In genomic region chr1:218778257-218778656, GRCh38 we compare ENCODE assay signal across 23 cellular contexts.
"Had no signal": no experiment of that assay in that cellular context is flagged by ENCODE, and none has a peak within 500 bp of the region (broad histone marks: within the 10 kb centered on the region; RNA-seq: fewer than 3 reads in every experiment).

No MANE protein-coding gene starts in this region.

- H3K9me3 ChIP-seq: heart left ventricle, pancreas, suprapubic skin, thyroid gland had no signal

- H3K4me3 ChIP-seq: coronary artery, heart left ventricle, neural progenitor cell, pancreas, smooth muscle cell, suprapubic skin, thyroid gland had no signal

- DNase-seq: effector CD4-positive, alpha-beta T cell; endodermal cell; heart left ventricle; hippocampal formation; kidney glomerular epithelial cell; mammary epithelial cell; naive thymus-derived CD8-positive, alpha-beta T cell; occipital lobe; pancreas; right cardiac atrium; stimulated activated CD4-positive, alpha-beta T cell treated with anti-CD3 and anti-CD28 coated beads, Interleukin-2, amount 100 ng/mL, for 48 hours; stimulated activated naive CD4-positive, alpha-beta T cell treated with Interleukin-2 at 50 U/mL for 16 hours; thyroid gland had no signal

- H3K4me1 ChIP-seq: pancreas, suprapubic skin, thyroid gland had no signal

- H3K27ac ChIP-seq: coronary artery, heart left ventricle, neural progenitor cell, pancreas, suprapubic skin, thyroid gland had no signal

- H3K4me3 Mint-ChIP-seq: endodermal cell; naive thymus-derived CD8-positive, alpha-beta T cell; neural progenitor cell; type B pancreatic cell had no signal

- H3K27me3 Mint-ChIP-seq: progenitor cell of endocrine pancreas, type B pancreatic cell had no signal

- H3K27ac Mint-ChIP-seq: endodermal cell; naive thymus-derived CD8-positive, alpha-beta T cell; neural progenitor cell; progenitor cell of endocrine pancreas; type B pancreatic cell had no signal

- H3K4me2 ChIP-seq: neural progenitor cell, smooth muscle cell had no signal

- FAIRE-seq: endothelial cell of umbilical vein, frontal cortex, islet of Langerhans, pancreas, urothelium cell line had no signal

- ATAC-seq: heart left ventricle; naive thymus-derived CD8-positive, alpha-beta T cell; pancreas; right cardiac atrium had no signal

- H3K36me3 ChIP-seq: heart left ventricle, neural progenitor cell, pancreas, suprapubic skin, thyroid gland had no signal

- H3K27me3 ChIP-seq: heart left ventricle, neural progenitor cell, pancreas, suprapubic skin, thyroid gland had no signal

- H3K36me3 Mint-ChIP-seq: naive thymus-derived CD8-positive, alpha-beta T cell; neural progenitor cell had no signal

- H3K4me1 Mint-ChIP-seq: naive thymus-derived CD8-positive, alpha-beta T cell had no signal

- H3K9me3 Mint-ChIP-seq: endodermal cell, neural progenitor cell had no signal

- H2AFZ ChIP-seq: neural progenitor cell had no signal

- H3K9ac ChIP-seq: neural progenitor cell had no signal
